ENCODE assay signal across 28 cellular contexts in genomic region chr4:7723625-7724024, GRCh38.
"Had no signal": no experiment of that assay in that cellular context is flagged by ENCODE, and none has a peak within 500 bp of the region (broad histone marks: within the 10 kb centered on the region; RNA-seq: fewer than 3 reads in every experiment).

No MANE protein-coding gene starts in this region.

- DNase-seq: naive thymus-derived CD4-positive, alpha-beta T cell; natural killer cell; nephron progenitor cell; nucleus accumbens; pancreas; retina; right lobe of liver; sigmoid colon; small intestine; stimulated activated CD4-positive, alpha-beta T cell treated with anti-CD3 and anti-CD28 coated beads, Interleukin-15, amount 100 ng/mL, for 24 hours; stimulated activated CD4-positive, alpha-beta T cell treated with anti-CD3 and anti-CD28 coated beads, Interleukin-2, amount 100 ng/mL, for 24 hours; stimulated activated CD4-positive, alpha-beta T cell treated with anti-CD3 and anti-CD28 coated beads, Interleukin-2, amount 100 ng/mL, for 48 hours; stimulated activated CD4-positive, alpha-beta T cell treated with anti-CD3 and anti-CD28 coated beads, Interleukin-4, amount 100 ng/mL, for 24 hours; stimulated activated naive B cell treated with anti-CD40 and anti-IgM and Interleukin-4, amounts not matched to agents 10 μg/mL and 1 μg/mL and 100 μg/mL, for 72 hours; stimulated activated naive CD4-positive, alpha-beta T cell treated with Interleukin-2 at 50 U/mL for 16 hours; stomach; thyroid gland; trophoblast cell had no signal

- H3K4me1 ChIP-seq: pancreas, prostate gland, right lobe of liver, thyroid gland, vagina had no signal

- H3K9me3 ChIP-seq: neutrophil, pancreas, prostate gland, right atrium auricular region, right lobe of liver, sigmoid colon, stomach, thoracic aorta, thyroid gland, tibial nerve, upper lobe of left lung, vagina had no signal

- H3K36me3 ChIP-seq: pancreas, prostate gland, right atrium auricular region, right lobe of liver, sigmoid colon, thoracic aorta, thyroid gland, upper lobe of left lung, vagina had no signal

- H3K36me3 Mint-ChIP-seq: naive thymus-derived CD4-positive, alpha-beta T cell; natural killer cell; stimulated activated effector memory CD8-positive, alpha-beta T cell treated with anti-CD3 and anti-CD28 coated beads, Interleukin-12 subunit alpha, Interleukin-12 subunit beta, amount 100 ng/mL, for 72 hours; stimulated activated naive B cell treated with anti-CD40 and anti-IgM and Interleukin-4, amounts not matched to agents 10 μg/mL and 1 μg/mL and 100 μg/mL, for 72 hours had no signal

- H3K27ac ChIP-seq: neutrophil, pancreas, prostate gland, right atrium auricular region, right lobe of liver, sigmoid colon, stomach, thoracic aorta, thyroid gland, tibial nerve, upper lobe of left lung, vagina had no signal

- H3K4me3 Mint-ChIP-seq: naive thymus-derived CD4-positive, alpha-beta T cell; natural killer cell; nephron progenitor cell; neural crest cell; stimulated activated effector memory CD8-positive, alpha-beta T cell treated with anti-CD3 and anti-CD28 coated beads, Interleukin-12 subunit alpha, Interleukin-12 subunit beta, amount 100 ng/mL, for 72 hours; stimulated activated naive B cell treated with anti-CD40 and anti-IgM and Interleukin-4, amounts not matched to agents 10 μg/mL and 1 μg/mL and 100 μg/mL, for 72 hours; stimulated activated naive CD8-positive, alpha-beta T cell treated with anti-CD3 and anti-CD28 coated beads, Interleukin-15, Interleukin-2, amounts not matched to agents 100 ng/mL and 50 ng/mL, for 24 hours had no signal

- H3K4me3 ChIP-seq: pancreas, prostate gland, right atrium auricular region, right lobe of liver, sigmoid colon, stomach, thoracic aorta, thyroid gland, tibial nerve, upper lobe of left lung, vagina had no signal

- H3K27ac Mint-ChIP-seq: stimulated activated effector memory CD8-positive, alpha-beta T cell treated with anti-CD3 and anti-CD28 coated beads, Interleukin-12 subunit alpha, Interleukin-12 subunit beta, amount 100 ng/mL, for 72 hours; stimulated activated naive B cell treated with anti-CD40 and anti-IgM and Interleukin-4, amounts not matched to agents 10 μg/mL and 1 μg/mL and 100 μg/mL, for 72 hours; stimulated activated naive CD8-positive, alpha-beta T cell treated with anti-CD3 and anti-CD28 coated beads, Interleukin-15, Interleukin-2, amounts not matched to agents 100 ng/mL and 50 ng/mL, for 24 hours had no signal

- H3K27me3 ChIP-seq: right atrium auricular region, right lobe of liver, sigmoid colon, thyroid gland, tibial nerve, upper lobe of left lung, vagina had no signal

- ATAC-seq: natural killer cell; pancreas; right lobe of liver; stimulated activated effector memory CD8-positive, alpha-beta T cell treated with anti-CD3 and anti-CD28 coated beads, Interleukin-12 subunit alpha, Interleukin-12 subunit beta, amount 100 ng/mL, for 72 hours; stimulated activated naive B cell treated with anti-CD40 and anti-IgM and Interleukin-4, amounts not matched to agents 10 μg/mL and 1 μg/mL and 100 μg/mL, for 72 hours had no signal

- H3K4me1 Mint-ChIP-seq: stimulated activated effector memory CD8-positive, alpha-beta T cell treated with anti-CD3 and anti-CD28 coated beads, Interleukin-12 subunit alpha, Interleukin-12 subunit beta, amount 100 ng/mL, for 72 hours had no signal
